ENCODE assay signal across 24 cellular contexts in the genomic region with DNA sequence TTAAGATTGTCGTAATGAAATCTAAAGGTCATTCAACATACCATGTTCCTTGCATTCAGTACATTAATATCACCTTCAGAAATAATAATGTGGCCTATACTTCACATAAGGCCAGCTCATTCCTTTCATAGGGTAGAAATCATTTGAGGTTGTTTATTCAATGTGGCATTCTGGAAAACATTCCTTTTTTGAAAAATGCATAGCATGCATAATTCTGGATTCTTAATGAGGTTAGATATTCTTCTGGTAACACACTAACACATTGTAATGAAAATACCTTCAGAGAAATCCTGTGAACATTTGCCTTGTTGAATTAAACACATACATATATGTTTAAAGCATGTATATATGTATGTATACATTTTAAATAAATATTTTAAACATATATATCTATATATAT.
DNase-seq lines count a peak whose midpoint lies in the region; ATAC-seq, FAIRE-seq and TF ChIP-seq lines count a peak whose summit lies in the region.
"Had no signal": no experiment of that assay in that cellular context is flagged by ENCODE, and none has a peak within 500 bp of the region (broad histone marks: within the 10 kb centered on the region; RNA-seq: fewer than 3 reads in every experiment).

No MANE protein-coding gene starts in this region.

- in situ Hi-C loops in HepG2 (cut with HindIII; ENCODE audit: extremely low pct_ligation_motif_present, low pct_unique_long_range_greater_than_20kb), result no loop called here

- H3K36me3 ChIP-seq in HepG2 (replicated peaks in 1 of 2; ENCODE audit: control insufficient read depth in 1 of 2, insufficient read depth in 2 of 2, low read length in 2 of 2) (no peaks in the 10 kb centered on the region), right lobe of liver (no peaks in the 10 kb centered on the region)
- H3K36me3 ChIP-seq: BE2C, BLaER1 had no signal

- H3K4me1 ChIP-seq in HepG2 (ENCODE audit: insufficient read depth, low read length), result no peaks in the 10 kb centered on the region
- no peaks in the 10 kb centered on the region for H3K4me1 ChIP-seq in right lobe of liver
- H3K4me1 ChIP-seq: BE2C, BLaER1 had no signal

- TF ChIP-seq RAD21 in HepG2 (CRISPR knock-in tag; IDR thresholded peaks at IDR 0.05), result no peak

- TF ChIP-seq POLR2A in HepG2 (IDR thresholded peaks at IDR 0.05; ENCODE audit: insufficient read depth in 1 of 2, low read depth in 2 of 2, low read length in 2 of 2), result no peak
- TF ChIP-seq POLR2A in right lobe of liver (IDR thresholded peaks at IDR 0.05), result no peak

- H3K4me2 ChIP-seq in HepG2 (ENCODE audit: low read depth, low read length), result no peak overlapping the region
- H3K4me2 ChIP-seq: BLaER1 had no signal

- no peak overlapping the region for H3K4me3 ChIP-seq in HepG2 (replicated peaks in 1 of 3; ENCODE audit: insufficient read depth in 1 of 3, low read depth in 2 of 3, low read length in 3 of 3)
- no peak overlapping the region for H3K4me3 ChIP-seq in right lobe of liver
- H3K4me3 ChIP-seq: BLaER1, GM12878 had no signal

- TF ChIP-seq CTCF in HepG2 (CRISPR knock-in tag; IDR thresholded peaks at IDR 0.05) (no peak), right lobe of liver (IDR thresholded peaks at IDR 0.05) (no peak)

- WGBS in HepG2 (ENCODE audit: low lambda C conversion rate), result 4% methylated on average over 1 of the region's 1 CpG
- WGBS in right lobe of liver (ENCODE audit: insufficient coverage, low coverage, low lambda C conversion rate, missing lambda C conversion rate), result 71% methylated on average over 1 of the region's 1 CpG

- DNase-seq in HepG2 (ENCODE audit: low spot score) (no peak), right lobe of liver (no peak), astrocyte of the hippocampus (ENCODE audit: low read depth, low spot score) (peak; percentile 25)
- no peak for DNase-seq in stimulated activated CD4-positive, alpha-beta T cell treated with anti-CD3 and anti-CD28 coated beads, Interleukin-2, amount 100 ng/mL, for 24 hours
- DNase-seq: ACHN; BE2C; C1 segment of cervical spinal cord; CD4-positive, alpha-beta memory T cell; CD4-positive, CD25-positive, alpha-beta regulatory T cell; CD8-positive, alpha-beta memory T cell; COR-L47; DMS 273 treated with DMSO at 0.1 percent for 48 hours; DMS153; DMS53; DMS79; DND-41; EL; GDM1 had no signal

- H2AFZ ChIP-seq in HepG2 (ENCODE audit: low read length), result no peak overlapping the region

- H3K27ac ChIP-seq in HepG2 (ENCODE audit: extremely low read length, insufficient read depth, low read length) (no peak overlapping the region), right lobe of liver (no peak overlapping the region)
- H3K27ac ChIP-seq: 22Rv1, BLaER1 had no signal

- TF ChIP-seq EP300 in HepG2 (IDR thresholded peaks at IDR 0.05; ENCODE audit: low read depth in 2 of 2, low read length in 2 of 2), result no peak
- no peak for TF ChIP-seq EP300 in HepG2 (CRISPR knock-in tag; IDR thresholded peaks at IDR 0.05; ENCODE audit: borderline replicate concordance)

- POLR2A ChIA-PET in HepG2 (lab: Yijun Ruan, JAX), result no interaction called here

- ATAC-seq in HepG2, result no peak
- ATAC-seq in right lobe of liver, result no peak
- ATAC-seq in HG02884 (IDR thresholded peaks at IDR 0.05; ENCODE audit: unreplicated experiment), result no peak
- ATAC-seq: GM12878 had no signal

- CTCF ChIA-PET in HepG2 (lab: Yijun Ruan, JAX; ENCODE audit: low intra/inter-chr PET ratio, low total read pairs), result no interaction called here

- no TSS peak for BruUV-seq in HepG2 (replicated peaks; lab: Mats Ljungman, UMichigan)

- H3K9ac ChIP-seq in HepG2 (ENCODE audit: insufficient read depth, low read depth, low read length), result no peak overlapping the region
- H3K9ac ChIP-seq: BLaER1 had no signal

- H4K20me1 ChIP-seq in HepG2 (ENCODE audit: insufficient read depth, low read length), result no peaks in the 10 kb centered on the region
- H4K20me1 ChIP-seq: BLaER1 had no signal

- no peaks in the 10 kb centered on the region for H3K27me3 ChIP-seq in HepG2 (ENCODE audit: control insufficient read depth in 1 of 2, insufficient read depth in 2 of 2, low read length in 2 of 2)
- no peaks in the 10 kb centered on the region for H3K27me3 ChIP-seq in right lobe of liver
- H3K27me3 ChIP-seq: BE2C, BLaER1 had no signal

- FAIRE-seq in HepG2 (lab: Jason Lieb, UNC), result no peak
- FAIRE-seq: GM12878, GM12892, GM18507 had no signal

- no peaks in the 10 kb centered on the region for H3K9me3 ChIP-seq in HepG2 (ENCODE audit: low read length)
- no peaks in the 10 kb centered on the region for H3K9me3 ChIP-seq in right lobe of liver
- H3K9me3 ChIP-seq: BE2C, BLaER1 had no signal

- H3K79me2 ChIP-seq in HepG2 (ENCODE audit: insufficient read depth, low read length), result no peaks in the 10 kb centered on the region

- intact Hi-C loops in HepG2 (cut with micrococcal nuclease; ENCODE audit: unreplicated experiment), result no loop called here
- intact Hi-C loops in right lobe of liver (cut with DNase I), result no loop called here

TF ChIP-seq in HepG2, 621 proteins besides CTCF, POLR2A, EP300 and RAD21:
- peak; percentile 60; the same call in 1 of the 2 replicates for TF ChIP-seq MAFF (IDR thresholded peaks at IDR 0.05; ENCODE audit: low read depth, low read length)
- no peak for TF ChIP-seq MBD4 (IDR thresholded peaks at IDR 0.05; ENCODE audit: borderline replicate concordance, low read length)
- no peak for TF ChIP-seq SP140L (CRISPR knock-in tag; IDR thresholded peaks at IDR 0.05; ENCODE audit: borderline replicate concordance)
- TF ChIP-seq MAFK (conservative IDR thresholded peaks at IDR 0.05 in 1 of 2, IDR thresholded peaks at IDR 0.05 in 1 of 2; ENCODE audit: low read length in 2 of 2), result peak; percentile 61 to 77
